Comparison of ENCODE assay signal across 12 cellular contexts in the genomic region with DNA sequence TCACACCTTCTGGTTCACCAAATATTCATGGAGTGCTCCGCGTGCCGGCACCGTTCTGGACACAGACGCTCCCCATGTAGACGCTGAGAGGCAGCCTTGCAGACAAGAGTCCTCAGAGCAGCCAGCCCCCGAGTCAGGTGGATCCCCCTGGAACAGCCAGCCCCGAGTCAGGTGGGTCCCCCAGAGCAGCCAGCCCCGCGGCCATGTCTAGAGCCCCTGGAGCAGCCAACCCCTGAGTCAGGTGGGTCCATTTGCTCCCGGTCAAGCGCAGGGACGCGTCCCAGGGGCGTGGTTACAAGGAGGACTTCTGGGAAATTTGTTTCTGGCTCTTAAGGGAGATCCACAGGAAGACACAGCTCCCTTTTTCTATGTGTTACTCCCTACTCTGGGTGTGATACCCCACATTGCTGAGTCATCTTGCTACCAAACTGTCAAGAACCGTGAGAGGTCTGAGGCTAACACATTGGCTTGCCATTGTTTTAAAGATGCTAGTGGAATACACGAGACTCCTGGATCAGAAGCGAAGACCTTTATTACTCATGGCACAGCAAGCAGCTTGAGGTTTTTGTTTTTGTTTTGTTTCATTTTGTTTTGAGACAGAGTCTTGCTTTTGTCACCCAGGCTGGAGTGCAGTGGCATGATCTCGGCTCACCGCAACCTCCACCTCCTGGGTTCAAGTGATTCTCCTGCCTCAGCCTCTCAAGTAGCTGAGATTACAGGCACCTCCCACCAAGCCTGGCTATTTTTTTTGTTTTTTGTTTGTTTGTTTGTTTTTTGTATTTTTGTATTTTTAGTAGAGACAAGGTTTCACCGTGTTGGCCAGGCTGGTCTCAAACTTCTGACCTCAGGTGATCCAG. TPM values are rescaled to one million over a fixed set of nuclear protein-coding genes. Genes with fewer than 3 reads are reported as not detected.
DNase-seq lines count a peak whose midpoint lies in the region; ATAC-seq and TF ChIP-seq lines count a peak whose summit lies in the region.
"Had no signal": no experiment of that assay in that cellular context is flagged by ENCODE, and none has a peak within 500 bp of the region (broad histone marks: within the 10 kb centered on the region; RNA-seq: fewer than 3 reads in every experiment).

No MANE protein-coding gene starts in this region.

- peaks cover 6% of the 10 kb centered on the region for H3K36me3 Mint-ChIP-seq in activated naive CD8-positive, alpha-beta T cell treated with anti-CD3 and anti-CD28 coated beads for 36 hours
- H3K36me3 Mint-ChIP-seq: CD4-positive, CD25-positive, alpha-beta regulatory T cell had no signal

- no peaks in the 10 kb centered on the region for H3K27me3 ChIP-seq in right atrium auricular region
- H3K27me3 ChIP-seq: cardiac muscle cell had no signal

- H3K9me3 Mint-ChIP-seq in activated naive CD8-positive, alpha-beta T cell treated with anti-CD3 and anti-CD28 coated beads for 36 hours: peaks cover 4% of the 10 kb centered on the region
- H3K9me3 Mint-ChIP-seq in stimulated activated naive CD8-positive, alpha-beta T cell treated with anti-CD3 and anti-CD28 coated beads, Interleukin-15, amount 100 ng/mL, for 72 hours: peaks cover 0 to 6% of the 10 kb centered on the region in 2 donors

- H3K4me3 ChIP-seq in right atrium auricular region (no peak overlapping the region), LNCaP clone FGC (ENCODE audit: low read depth, low read length) (peak overlapping the region; percentile 15; the same call in 1 of the 2 replicates)
- H3K4me3 ChIP-seq: cardiac muscle cell, SK-N-MC, suprapubic skin had no signal

- DNase-seq in left cardiac atrium (peak; percentile 20), right atrium auricular region (ENCODE audit: low spot score) (no peak), LNCaP clone FGC (ENCODE audit: low read depth) (no peak), AG08395 (ENCODE audit: low spot score) (no peak)
- DNase-seq in activated naive CD8-positive, alpha-beta T cell treated with anti-CD3 and anti-CD28 coated beads for 36 hours: peak; percentile 40
- peak; percentile 34 to 66 for DNase-seq in stimulated activated naive CD8-positive, alpha-beta T cell treated with anti-CD3 and anti-CD28 coated beads, Interleukin-15, amount 100 ng/mL, for 72 hours

- H3K27ac ChIP-seq in right atrium auricular region: no peak overlapping the region
- H3K27ac ChIP-seq: cardiac muscle cell, SK-N-MC, suprapubic skin had no signal

- H3K4me3 Mint-ChIP-seq in activated naive CD8-positive, alpha-beta T cell treated with anti-CD3 and anti-CD28 coated beads for 36 hours: no peak overlapping the region
- H3K4me3 Mint-ChIP-seq in stimulated activated naive CD8-positive, alpha-beta T cell treated with anti-CD3 and anti-CD28 coated beads, Interleukin-15, amount 100 ng/mL, for 72 hours: no peak overlapping the region
- H3K4me3 Mint-ChIP-seq: CD4-positive, CD25-positive, alpha-beta regulatory T cell had no signal

- H3K4me1 ChIP-seq in right atrium auricular region: no peaks in the 10 kb centered on the region
- H3K4me1 ChIP-seq: suprapubic skin had no signal

- TF ChIP-seq CTCF in right atrium auricular region (IDR thresholded peaks at IDR 0.05) (no peak), LNCaP clone FGC (IDR thresholded peaks at IDR 0.05; ENCODE audit: control insufficient read depth, extremely low read depth, insufficient read depth) (no peak)

- no peak for ATAC-seq in left cardiac atrium
- ATAC-seq in stimulated activated naive CD8-positive, alpha-beta T cell treated with anti-CD3 and anti-CD28 coated beads, Interleukin-15, amount 100 ng/mL, for 72 hours: peak; percentile 98
- ATAC-seq in GM19035 (IDR thresholded peaks at IDR 0.05; ENCODE audit: unreplicated experiment): no peak
- ATAC-seq in GM19023 (IDR thresholded peaks at IDR 0.05; ENCODE audit: unreplicated experiment): no peak

- H3K27ac Mint-ChIP-seq in activated naive CD8-positive, alpha-beta T cell treated with anti-CD3 and anti-CD28 coated beads for 36 hours: no peak overlapping the region
- peak overlapping the region in 1 of 2 donors; percentile 72 for H3K27ac Mint-ChIP-seq in stimulated activated naive CD8-positive, alpha-beta T cell treated with anti-CD3 and anti-CD28 coated beads, Interleukin-15, amount 100 ng/mL, for 72 hours
- H3K27ac Mint-ChIP-seq: CD4-positive, CD25-positive, alpha-beta regulatory T cell had no signal

- no peaks in the 10 kb centered on the region for H3K36me3 ChIP-seq in right atrium auricular region
- H3K36me3 ChIP-seq: cardiac muscle cell, suprapubic skin had no signal

- peaks cover 3% of the 10 kb centered on the region for H3K27me3 Mint-ChIP-seq in activated naive CD8-positive, alpha-beta T cell treated with anti-CD3 and anti-CD28 coated beads for 36 hours
- H3K27me3 Mint-ChIP-seq in stimulated activated naive CD8-positive, alpha-beta T cell treated with anti-CD3 and anti-CD28 coated beads, Interleukin-15, amount 100 ng/mL, for 72 hours: no peaks in the 10 kb centered on the region

- H3K9me3 ChIP-seq in right atrium auricular region: peaks cover 0 to 1% of the 10 kb centered on the region in 2 donors

- intact Hi-C loops in left cardiac atrium (cut with DNase I): no loop called here

- H3K4me1 Mint-ChIP-seq in activated naive CD8-positive, alpha-beta T cell treated with anti-CD3 and anti-CD28 coated beads for 36 hours: peaks cover 5% of the 10 kb centered on the region
- peaks cover 29% of the 10 kb centered on the region for H3K4me1 Mint-ChIP-seq in stimulated activated naive CD8-positive, alpha-beta T cell treated with anti-CD3 and anti-CD28 coated beads, Interleukin-15, amount 100 ng/mL, for 72 hours
- H3K4me1 Mint-ChIP-seq: CD4-positive, CD25-positive, alpha-beta regulatory T cell had no signal

RNA-seq across cellular contexts. Expression of a gene that starts 43.3 kb away (rescaled TPM):
- 1 to 10 TPM; 6.5 to 6.6 TPM for total RNA-seq in left cardiac atrium
- 1 to 10 TPM; 1.1 to 2.6 TPM for total RNA-seq in right atrium auricular region
- under 1 TPM; 0.28 to 0.56 TPM for total RNA-seq in activated naive CD8-positive, alpha-beta T cell treated with anti-CD3 and anti-CD28 coated beads for 36 hours

Comparison
In these comparisons a context has a peak if more than half of its experiments do, and no peak if none do; other contexts are left out.
1. DNase-seq: peak in left cardiac atrium (single experiment), activated naive CD8-positive, alpha-beta T cell treated with anti-CD3 and anti-CD28 coated beads for 36 hours (single experiment) and stimulated activated naive CD8-positive, alpha-beta T cell treated with anti-CD3 and anti-CD28 coated beads, Interleukin-15, amount 100 ng/mL, for 72 hours (2 of 2); none in right atrium auricular region (single experiment), LNCaP clone FGC (single experiment) and AG08395 (single experiment).